In the genomic region with DNA sequence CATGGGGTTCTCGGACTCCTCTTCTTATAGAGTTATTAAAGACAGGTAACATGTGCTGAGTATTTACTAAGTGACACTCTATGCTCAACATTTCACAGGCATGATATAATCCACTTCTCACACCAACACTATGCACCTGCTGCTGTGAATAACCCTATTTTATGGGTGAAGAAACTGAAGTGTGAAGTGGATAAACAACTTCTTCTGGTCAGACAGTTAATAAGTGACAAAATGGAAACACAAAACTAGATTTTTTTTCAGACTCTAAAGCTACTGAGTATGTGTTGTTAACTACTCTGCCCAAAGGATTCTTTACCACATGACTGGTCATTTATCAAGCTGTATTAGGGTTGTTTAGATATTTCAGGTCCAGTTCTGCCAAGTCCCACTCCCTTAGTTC, we compare ENCODE assay signal across 23 cellular contexts.
"Had no signal": no experiment of that assay in that cellular context is flagged by ENCODE, and none has a peak within 500 bp of the region (broad histone marks: within the 10 kb centered on the region; RNA-seq: fewer than 3 reads in every experiment).

No MANE protein-coding gene starts in this region.

- H3K27ac ChIP-seq: brain microvascular endothelial cell, cardiac muscle cell, VCaP had no signal

- H3K27me3 ChIP-seq: brain microvascular endothelial cell, cardiac muscle cell had no signal

- DNase-seq: activated CD4-positive, alpha-beta memory T cell treated with anti-CD3 and anti-CD28 coated beads for 36 hours; activated CD4-positive, alpha-beta T cell treated with anti-CD3 and anti-CD28 coated beads, Interleukin-2, amount 10 ng/mL, durations not matched to agents 7 days and 5 days; activated CD4-positive, CD25-positive, alpha-beta regulatory T cell; activated CD8-positive, alpha-beta memory T cell treated with anti-CD3 and anti-CD28 coated beads for 24 hours; activated gamma-delta T cell; activated naive CD4-positive, alpha-beta T cell treated with anti-CD3 and anti-CD28 coated beads for 36 hours; activated T-cell treated with anti-CD3 and anti-CD28 coated beads, Interleukin-2, amount 50 U/mL, for 4 hours; amygdala; brain microvascular endothelial cell; KBM-7; NCI-H146; NCI-H187 treated with DMSO at 0.1 percent for 48 hours; NCI-H2081 treated with DMSO at 0.1 percent for 48 hours; NCI-H2171; NCI-H2227 treated with DMSO at 0.1 percent for 48 hours; NCI-H446 treated with DMSO at 0.1 percent for 48 hours; NCI-H526 treated with DMSO at 0.1 percent for 48 hours; NCI-H82; SIG-M5; T-helper 2 cell had no signal

- H3K36me3 ChIP-seq: brain microvascular endothelial cell, cardiac muscle cell had no signal

- H3K4me3 ChIP-seq: cardiac muscle cell had no signal

- ATAC-seq: activated T-cell treated with anti-CD3 and anti-CD28 coated beads, Interleukin-2, amount 50 U/mL, for 4 hours; activated T-helper 17 cell treated with anti-CD3 and anti-CD28 coated beads, Interleukin-2, amount 50 U/mL, for 72 hours had no signal
